11 cellular contexts compared by ENCODE assay signal in the genomic region with DNA sequence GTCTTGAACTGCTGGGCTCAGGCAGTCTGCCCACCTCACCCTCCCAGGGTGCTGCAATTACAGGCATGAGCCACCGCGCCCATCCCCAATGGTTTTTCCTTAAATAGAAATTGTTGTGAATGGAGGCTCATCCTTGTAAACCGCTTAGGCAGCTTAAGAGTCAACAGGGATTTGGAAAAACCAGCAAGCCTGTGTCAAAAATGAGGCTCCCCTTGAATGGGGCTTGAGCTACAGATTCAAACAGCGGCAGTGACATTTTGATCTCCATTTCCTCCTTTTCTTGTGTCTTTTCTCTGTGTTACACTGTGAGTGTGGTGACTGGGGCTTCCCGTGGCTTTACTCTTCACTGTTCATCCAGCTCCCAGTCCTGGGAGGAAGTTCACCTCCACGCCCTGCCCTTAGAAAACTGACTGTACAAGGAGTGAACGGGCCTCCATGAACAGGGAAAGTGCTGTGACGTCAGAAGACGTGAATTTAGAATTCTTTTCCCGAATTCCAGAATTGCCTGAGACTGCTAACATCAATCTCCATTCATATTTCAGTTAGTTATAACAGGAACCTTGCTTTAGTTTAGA. TPM values are rescaled to one million over a fixed set of nuclear protein-coding genes. Genes with fewer than 3 reads are reported as not detected.
DNase-seq lines count a peak whose midpoint lies in the region; ATAC-seq and TF ChIP-seq lines count a peak whose summit lies in the region.
"Had no signal": no experiment of that assay in that cellular context is flagged by ENCODE, and none has a peak within 500 bp of the region (broad histone marks: within the 10 kb centered on the region; RNA-seq: fewer than 3 reads in every experiment).

No MANE protein-coding gene starts in this region.

- TF ChIP-seq RAD21 in IMR-90 (IDR thresholded peaks at IDR 0.05; ENCODE audit: low read length), result no peak

- TF ChIP-seq CTCF in IMR-90 (conservative IDR thresholded peaks at IDR 0.05; ENCODE audit: low read depth, low read length) (no peak), colonic mucosa (IDR thresholded peaks at IDR 0.05) (no peak), nephron (IDR thresholded peaks at IDR 0.05; ENCODE audit: unreplicated experiment in 3 of 3) (no peak)

- peak overlapping the region in 1 of 2 experiments; percentile 16; a peak in 2 of 4 replicates for H4K8ac ChIP-seq in IMR-90 (ENCODE audit: low read depth in 2 of 2, low read length in 2 of 2)

- H3K9ac ChIP-seq in BLaER1 treated with 17β-estradiol and CSF1 and Interleukin-3, amounts not matched to agents 10 nM and 100 nM, result peak overlapping the region in 5 of 11 experiments; percentile 0 to 37 (median 27); a peak in 5 of 22 replicates
- H3K9ac ChIP-seq in IMR-90 (ENCODE audit: low read depth, low read length), result no peak overlapping the region
- peak overlapping the region in 1 of 2 donors; percentile 68 for H3K9ac ChIP-seq in colonic mucosa (ENCODE audit: low read depth in 2 of 2, low read length in 2 of 2)

- intact Hi-C loops in IMR-90 (cut with micrococcal nuclease), result no loop called here
- intact Hi-C loops in colonic mucosa (cut with DNase I), result no loop called here

- no peak overlapping the region for H2BK120ac ChIP-seq in IMR-90 (ENCODE audit: low read depth, low read length)

- in situ Hi-C loops in IMR-90 (cut with MboI; ENCODE audit: low sequenced_read_pairs), result no loop called here

- H3K4me1 Mint-ChIP-seq in nephron, result no peaks in the 10 kb centered on the region

- H3K9me3 ChIP-seq in BLaER1 treated with 17β-estradiol and CSF1 and Interleukin-3, amounts not matched to agents 10 nM and 100 nM (replicated peaks in 1 of 11), result no peaks in the 10 kb centered on the region
- no peaks in the 10 kb centered on the region for H3K9me3 ChIP-seq in IMR-90 (ENCODE audit: control insufficient read depth, insufficient read depth, low read length)
- no peaks in the 10 kb centered on the region for H3K9me3 ChIP-seq in colonic mucosa

- peaks cover 96 to 100% (median 100%) of the 10 kb centered on the region in 11 experiments for H3K36me3 ChIP-seq in BLaER1 treated with 17β-estradiol and CSF1 and Interleukin-3, amounts not matched to agents 10 nM and 100 nM
- H3K36me3 ChIP-seq in IMR-90 (ENCODE audit: control insufficient read depth, insufficient read depth, low read length) (peaks cover 83% of the 10 kb centered on the region), colonic mucosa (peaks cover 19% of the 10 kb centered on the region)

- no peak overlapping the region for H3K23ac ChIP-seq in IMR-90 (ENCODE audit: low read depth, low read length)

- no peak overlapping the region for H3K4me3 ChIP-seq in BLaER1 treated with 17β-estradiol and CSF1 and Interleukin-3, amounts not matched to agents 10 nM and 100 nM
- H3K4me3 ChIP-seq in IMR-90 (ENCODE audit: insufficient read depth, low read depth, low read length) (no peak overlapping the region), colonic mucosa (no peak overlapping the region)

- H3K14ac ChIP-seq in IMR-90 (replicated peaks; ENCODE audit: low read depth, low read length), result 0 out of 2 replicates have a peak overlapping the region, but pooled peaks have one; percentile 45

- H4K20me1 ChIP-seq in BLaER1 treated with 17β-estradiol and CSF1 and Interleukin-3, amounts not matched to agents 10 nM and 100 nM, result peaks cover 0 to 100% (median 55%) of the 10 kb centered on the region in 11 experiments; a peak in 15 of 22 replicates
- peaks cover 98% of the 10 kb centered on the region for H4K20me1 ChIP-seq in IMR-90 (ENCODE audit: insufficient read depth, low read length)

- BruUV-seq in IMR-90 (replicated peaks; lab: Mats Ljungman, UMichigan), result no TSS peak

- TF ChIP-seq POLR2A in IMR-90 (IDR thresholded peaks at IDR 0.05; ENCODE audit: low read depth, low read length), result no peak

- H3K27me3 ChIP-seq in BLaER1 treated with 17β-estradiol and CSF1 and Interleukin-3, amounts not matched to agents 10 nM and 100 nM, result no peaks in the 10 kb centered on the region
- H3K27me3 ChIP-seq in IMR-90 (ENCODE audit: control insufficient read depth, insufficient read depth, low read length), result no peaks in the 10 kb centered on the region
- no peaks in the 10 kb centered on the region for H3K27me3 ChIP-seq in colonic mucosa

- no peak overlapping the region for H2BK5ac ChIP-seq in IMR-90 (ENCODE audit: low read depth, low read length, poor library complexity, severe bottlenecking)

- no peak overlapping the region for H2BK20ac ChIP-seq in IMR-90 (ENCODE audit: low read depth, low read length)

- no peaks in the 10 kb centered on the region for H3K27me3 Mint-ChIP-seq in nephron (ENCODE audit: low read depth)

- CTCF ChIA-PET in IMR-90 (lab: Yijun Ruan, JAX), result interaction anchor here (1.2 kb wide), 1 partner anchor 8 kb away, joined by 4 read pairs; no protein-coding TSS in a partner anchor

- H4K5ac ChIP-seq in IMR-90 (ENCODE audit: low read depth, low read length), result no peak overlapping the region

- H3K79me1 ChIP-seq in IMR-90 (ENCODE audit: low read depth in 1 of 2, low read length in 2 of 2), result peaks cover 33 to 85% of the 10 kb centered on the region in 2 experiments

- H3K4ac ChIP-seq in IMR-90 (ENCODE audit: low read depth, low read length), result no peak overlapping the region

- no peak overlapping the region for H3K4me3 Mint-ChIP-seq in nephron

- no peak for ATAC-seq in IMR-90 (ENCODE audit: low read depth)
- no peak for ATAC-seq in HG03354 (IDR thresholded peaks at IDR 0.05; ENCODE audit: poor library complexity, severe bottlenecking, unreplicated experiment)
- no peak for ATAC-seq in HG02840 (IDR thresholded peaks at IDR 0.05; ENCODE audit: low FRiP score, unreplicated experiment)
- no peak for ATAC-seq in GM18520 (IDR thresholded peaks at IDR 0.05; ENCODE audit: unreplicated experiment)

- H2AFZ ChIP-seq in IMR-90 (replicated peaks; ENCODE audit: low read length, poor library complexity), result no peak overlapping the region

- H3K27ac ChIP-seq in BLaER1 treated with 17β-estradiol and CSF1 and Interleukin-3, amounts not matched to agents 10 nM and 100 nM, result peak overlapping the region; percentile 8 to 77 (median 40); a peak in 17 of 22 replicates
- H3K27ac ChIP-seq in IMR-90 (ENCODE audit: insufficient read depth, low read length) (no peak overlapping the region), colonic mucosa (peak overlapping the region; percentile 5)

- peak overlapping the region; percentile 81 for H2AK9ac ChIP-seq in IMR-90 (replicated peaks; ENCODE audit: low read depth, low read length, poor library complexity)

- H4K91ac ChIP-seq in IMR-90 (ENCODE audit: insufficient read depth, low read depth, low read length), result no peak overlapping the region

- H3K9me1 ChIP-seq in IMR-90 (ENCODE audit: insufficient read depth, low read length), result peaks cover 5% of the 10 kb centered on the region; the same call in 1 of the 2 replicates

- dilution Hi-C loops in IMR-90 (cut with HindIII; ENCODE audit: low sequenced_read_pairs, unreplicated experiment), result no loop called here

- H3K56ac ChIP-seq in IMR-90 (ENCODE audit: extremely low read depth, insufficient read depth, low read length), result no peak overlapping the region

- peak overlapping the region; percentile 51 to 83 (median 73) for H3K4me2 ChIP-seq in BLaER1 treated with 17β-estradiol and CSF1 and Interleukin-3, amounts not matched to agents 10 nM and 100 nM
- no peak overlapping the region for H3K4me2 ChIP-seq in IMR-90 (ENCODE audit: low read depth, low read length)

- 100% methylated on average over 1 of the region's 10 CpGs; no CpG with 5 or more reads in 1 of the 2 experiments for WGBS in IMR-90 (ENCODE audit: extremely low coverage in 2 of 2, insufficient read length in 1 of 2), 2 experiments

- H3K27ac Mint-ChIP-seq in nephron, result peak overlapping the region in 2 of 3 experiments; percentile 57 to 64

- H3K18ac ChIP-seq in IMR-90 (ENCODE audit: low read depth, low read length), result no peak overlapping the region

- DNase-seq in IMR-90 (no peak), colonic mucosa (no peak), pons (ENCODE audit: low spot score) (no peak)
- DNase-seq: amniotic stem cell, NCI-H1694 had no signal

- no peaks in the 10 kb centered on the region for H3K9me3 Mint-ChIP-seq in nephron

- no peak overlapping the region for H2AK5ac ChIP-seq in IMR-90 (ENCODE audit: low read depth, low read length)

- no peak overlapping the region for H2BK15ac ChIP-seq in IMR-90 (ENCODE audit: low read depth, low read length)

- peaks cover 46 to 61% (median 54%) of the 10 kb centered on the region in 10 experiments for H3K4me1 ChIP-seq in BLaER1 treated with 17β-estradiol and CSF1 and Interleukin-3, amounts not matched to agents 10 nM and 100 nM
- H3K4me1 ChIP-seq in IMR-90 (ENCODE audit: control insufficient read depth, insufficient read depth, low read length) (peaks cover 9% of the 10 kb centered on the region; the same call in 1 of the 2 replicates), colonic mucosa (peaks cover 8% of the 10 kb centered on the region)

- POLR2A ChIA-PET in IMR-90 (lab: Charles Lee; ENCODE audit: unreplicated experiment), result no interaction called here

- H3K36me3 Mint-ChIP-seq in nephron (ENCODE audit: low read depth), result peaks cover 83% of the 10 kb centered on the region

TF ChIP-seq in IMR-90, 13 proteins besides CTCF, POLR2A, EP300 and RAD21:
- no peak for TF ChIP-seq CHD1 (IDR thresholded peaks at IDR 0.05; ENCODE audit: low read depth, low read length)
- TF ChIP-seq RCOR1 (IDR thresholded peaks at IDR 0.05; ENCODE audit: insufficient replicate concordance, low read length), result no peak
- no peak for TF ChIP-seq BHLHE40 (IDR thresholded peaks at IDR 0.05; ENCODE audit: low read depth, low read length)
- no peak for TF ChIP-seq CEBPB (IDR thresholded peaks at IDR 0.05; ENCODE audit: low read depth, low read length)
- TF ChIP-seq MAZ (IDR thresholded peaks at IDR 0.05; ENCODE audit: borderline replicate concordance, low read depth, low read length), result no peak

RNA-seq across cellular contexts. Expression of gene RAB8A, which starts 15.3 kb away (rescaled TPM):
- total RNA-seq in IMR-90 (2012; rRNA removed), result 135 and 158 TPM in 2 replicates
- 61.8 and 64.5 TPM in 2 replicates for polyA plus RNA-seq in IMR-90 (2012; rRNA removed)
- 33.9 and 47.1 TPM in 2 replicates for polyA plus RNA-seq in IMR-90 (2012; cell fraction: cytosol; rRNA removed)
- 24.8 and 40.7 TPM in 2 replicates for polyA plus RNA-seq in IMR-90 (2012; cell fraction: nucleus; rRNA removed; ENCODE audit: low replicate concordance)
- 100 to 1,000 TPM; 127 to 145 TPM for total RNA-seq in colonic mucosa

RNA-seq across cellular contexts. Expression of gene TPM4, which starts 20.1 kb away (rescaled TPM):
- total RNA-seq in IMR-90 (2012; rRNA removed) (1,075 and 1,562 TPM in 2 replicates), colonic mucosa (100 to 1,000 TPM; 261 to 388 TPM)
- polyA plus RNA-seq in IMR-90 (2012; rRNA removed), result 1,160 and 1,218 TPM in 2 replicates
- 1,916 and 2,081 TPM in 2 replicates for polyA plus RNA-seq in IMR-90 (2012; cell fraction: cytosol; rRNA removed)
- 535 and 1,052 TPM in 2 replicates for polyA plus RNA-seq in IMR-90 (2012; cell fraction: nucleus; rRNA removed; ENCODE audit: low replicate concordance)

RNA-seq across cellular contexts. Expression of gene HSH2D, which starts 47.1 kb away (rescaled TPM):
- total RNA-seq in IMR-90 (2012; rRNA removed) (not detected in 2 replicates), colonic mucosa (10 to 100 TPM; 13.5 to 14.0 TPM)
- polyA plus RNA-seq in IMR-90 (2012; rRNA removed), result not detected in 2 replicates
- polyA plus RNA-seq in IMR-90 (2012; cell fraction: cytosol; rRNA removed), result not detected in 2 replicates
- not detected in 2 replicates for polyA plus RNA-seq in IMR-90 (2012; cell fraction: nucleus; rRNA removed; ENCODE audit: low replicate concordance)
- total RNA-seq: HT1080 had no signal

Comparison
In these comparisons a context has a peak if more than half of its experiments do, and no peak if none do; other contexts are left out.
1. RNA of gene HSH2D, which starts 47.1 kb away (total RNA-seq): 13.5 to 14.0 TPM in colonic mucosa; not detected in IMR-90; every median in the first group is over 10 times any median in the second.